1 cellular context compared by ENCODE assay signal in genomic region chr1:197197430-197197997, GRCh38.
TF ChIP-seq lines count a peak whose summit lies in the region.

No MANE protein-coding gene starts in this region.

TF ChIP-seq in endothelial cell of umbilical vein, 7 proteins besides CTCF, POLR2A, EP300 and RAD21 (continued from another document):
- TF ChIP-seq GATA2 (IDR thresholded peaks at IDR 0.05; ENCODE audit: insufficient read depth, insufficient read length, low read depth, low read length) (no peak), EZH2 (IDR thresholded peaks at IDR 0.05; ENCODE audit: borderline replicate concordance, low read depth, low read length, severe bottlenecking) (no peak)
TF ChIP-seq in endothelial cell of umbilical vein: peak in this region for 0.
